Comparison of ENCODE assay signal across 2 cellular contexts in the genomic region with DNA sequence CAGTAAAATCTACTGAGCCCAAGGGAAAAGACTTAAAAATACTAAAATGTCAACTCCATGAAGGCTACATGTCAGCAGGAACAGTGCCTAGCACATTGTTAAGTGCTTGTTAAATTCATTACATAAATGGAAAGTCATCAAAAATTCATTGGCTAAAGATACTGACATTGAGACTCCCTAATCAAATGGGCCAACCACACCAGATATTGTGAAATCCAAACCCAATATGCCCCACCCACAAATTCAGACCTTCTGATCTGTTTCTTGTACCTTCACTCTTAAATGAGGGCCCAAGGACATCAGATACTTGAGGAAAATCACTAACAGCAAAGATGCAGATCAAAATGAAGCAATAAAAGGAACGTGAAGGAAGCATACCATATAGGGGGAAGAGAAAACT.
TF ChIP-seq lines count a peak whose summit lies in the region.

No MANE protein-coding gene starts in this region.

TF ChIP-seq in HepG2, 621 proteins besides CTCF, POLR2A, EP300 and RAD21:
- TF ChIP-seq TRIM24 (CRISPR knock-in tag; IDR thresholded peaks at IDR 0.05) (no peak), MAFK (conservative IDR thresholded peaks at IDR 0.05 in 1 of 2, IDR thresholded peaks at IDR 0.05 in 1 of 2; ENCODE audit: low read length in 2 of 2) (peak; percentile 2 to 5; a peak in 1 of 4 replicates), CEBPB (IDR thresholded peaks at IDR 0.05; ENCODE audit: borderline replicate concordance, low read depth, low read length) (peak; percentile 50; the same call in 1 of the 2 replicates)
TF ChIP-seq in HepG2: peak in this region for 2.

TF ChIP-seq in K562, 482 proteins besides CTCF, POLR2A, EP300 and RAD21:
- no peak for TF ChIP-seq CHD4 (IDR thresholded peaks at IDR 0.05; ENCODE audit: insufficient read depth, insufficient replicate concordance, low read depth, low read length, poor library complexity, severe bottlenecking)
- TF ChIP-seq ZNF274 (IDR thresholded peaks at IDR 0.05; ENCODE audit: borderline replicate concordance, low read depth, low read length): no peak
- no peak for TF ChIP-seq CEBPG (CRISPR knock-in tag; IDR thresholded peaks at IDR 0.05)
- 0 out of 4 replicates have a peak, but pooled peaks of 1 of the 2 experiments have one; percentile 19 for TF ChIP-seq CEBPG (tag; conservative IDR thresholded peaks at IDR 0.05 in 1 of 2, IDR thresholded peaks at IDR 0.05 in 1 of 2)
- TF ChIP-seq, protein P1, sequence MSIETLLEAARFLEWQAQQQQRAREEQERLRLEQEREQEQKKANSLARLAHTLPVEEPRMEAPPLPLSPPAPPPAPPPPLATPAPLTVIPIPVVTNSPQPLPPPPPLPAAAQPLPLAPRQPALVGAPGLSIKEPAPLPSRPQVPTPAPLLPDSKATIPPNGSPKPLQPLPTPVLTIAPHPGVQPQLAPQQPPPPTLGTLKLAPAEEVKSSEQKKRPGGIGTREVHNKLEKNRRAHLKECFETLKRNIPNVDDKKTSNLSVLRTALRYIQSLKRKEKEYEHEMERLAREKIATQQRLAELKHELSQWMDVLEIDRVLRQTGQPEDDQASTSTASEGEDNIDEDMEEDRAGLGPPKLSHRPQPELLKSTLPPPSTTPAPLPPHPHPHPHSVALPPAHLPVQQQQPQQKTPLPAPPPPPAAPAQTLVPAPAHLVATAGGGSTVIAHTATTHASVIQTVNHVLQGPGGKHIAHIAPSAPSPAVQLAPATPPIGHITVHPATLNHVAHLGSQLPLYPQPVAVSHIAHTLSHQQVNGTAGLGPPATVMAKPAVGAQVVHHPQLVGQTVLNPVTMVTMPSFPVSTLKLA (conservative IDR thresholded peaks at IDR 0.05): no peak
- TF ChIP-seq GTF2E2 (tag; IDR thresholded peaks at IDR 0.05): no peak
- TF ChIP-seq CEBPB (tag; IDR thresholded peaks at IDR 0.05): peak; percentile 51
